In the genomic region with DNA sequence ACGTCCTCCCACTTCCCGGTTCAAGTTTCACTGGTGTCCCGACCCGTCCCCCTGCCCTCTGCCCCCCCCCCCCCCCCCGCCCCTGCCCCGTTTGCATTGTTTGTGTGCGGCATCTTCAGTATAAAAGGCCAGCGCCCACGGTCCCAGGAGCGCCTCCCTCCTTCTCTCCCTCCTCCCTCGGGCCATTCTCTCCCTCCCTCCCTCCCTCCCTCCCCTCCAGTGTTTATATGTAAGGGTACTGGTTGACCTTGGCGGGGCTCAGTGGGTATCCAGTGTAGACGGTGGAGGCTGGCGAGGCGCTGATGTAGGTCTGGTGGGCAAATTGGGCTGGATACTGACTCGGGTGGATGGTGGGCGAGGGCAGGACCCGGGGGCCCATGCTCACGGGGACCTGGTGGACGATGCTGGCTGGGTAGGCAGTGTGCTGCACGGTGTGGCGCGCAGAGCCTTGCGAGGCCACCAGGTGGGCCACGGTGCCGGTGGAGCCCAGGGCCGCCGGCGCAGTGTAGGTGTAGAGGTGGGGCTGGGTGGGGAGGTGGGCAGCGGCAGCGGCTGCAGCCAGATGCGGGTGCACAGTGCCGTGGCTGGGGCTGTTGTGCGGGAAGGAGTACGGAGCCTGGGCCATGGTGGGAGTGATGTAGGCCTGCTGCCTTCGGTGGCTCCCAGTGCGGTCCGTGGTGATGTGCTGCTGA, we compare ENCODE assay signal across 18 cellular contexts. TPM values are rescaled to one million over a fixed set of nuclear protein-coding genes. Genes with fewer than 3 reads are reported as not detected.
DNase-seq lines count a peak whose midpoint lies in the region; ATAC-seq and TF ChIP-seq lines count a peak whose summit lies in the region.
"Had no signal": no experiment of that assay in that cellular context is flagged by ENCODE, and none has a peak within 500 bp of the region (broad histone marks: within the 10 kb centered on the region; RNA-seq: fewer than 3 reads in every experiment).

No MANE protein-coding gene starts in this region.

- no peak for DNase-seq in stimulated activated naive CD8-positive, alpha-beta T cell treated with anti-CD3 and anti-CD28 coated beads, Interleukin-15, amount 100 ng/mL, for 72 hours
- DNase-seq in stimulated activated naive CD8-positive, alpha-beta T cell treated with anti-CD3 and anti-CD28 coated beads, Interleukin-15, Interleukin-2, amounts not matched to agents 100 U/mL and 50 U/mL, for 24 hours = no peak
- no peak for DNase-seq in gastrocnemius medialis
- no peak for DNase-seq in germinal center (ENCODE audit: low spot score)
- DNase-seq: DMS 273 treated with DMSO at 0.1 percent for 48 hours, KBM-7, NCI-H1436, NCI-H2029, NCI-H2171 treated with DMSO at 0.1 percent for 48 hours, NCI-H446 treated with DMSO at 0.1 percent for 48 hours, NCI-H748 treated with DMSO at 0.1 percent for 48 hours, SJCRH30 had no signal

- no peaks in the 10 kb centered on the region for H3K9me3 ChIP-seq in gastrocnemius medialis
- H3K9me3 ChIP-seq: HAP-1, SJCRH30 had no signal

- H3K4me3 Mint-ChIP-seq in stimulated activated naive CD8-positive, alpha-beta T cell treated with anti-CD3 and anti-CD28 coated beads, Interleukin-15, amount 100 ng/mL, for 72 hours = no peak overlapping the region
- no peak overlapping the region for H3K4me3 Mint-ChIP-seq in dendritic cell treated with granulocyte-macrophage colony-stimulating factor and Interleukin-4, amounts not matched to agents 40 ng/mL and 50 ng/mL, for 4 days

- H3K36me3 Mint-ChIP-seq in dendritic cell treated with granulocyte-macrophage colony-stimulating factor and Interleukin-4, amounts not matched to agents 40 ng/mL and 50 ng/mL, for 4 days (ENCODE audit: low read depth) = peaks cover 90% of the 10 kb centered on the region

- H3K27ac ChIP-seq in gastrocnemius medialis = peak overlapping the region; percentile 85 to 91 (median 88)
- H3K27ac ChIP-seq: C4-2B, RWPE1, SJCRH30 had no signal

- H3K9me3 Mint-ChIP-seq in stimulated activated naive CD8-positive, alpha-beta T cell treated with anti-CD3 and anti-CD28 coated beads, Interleukin-15, amount 100 ng/mL, for 72 hours = no peaks in the 10 kb centered on the region
- no peaks in the 10 kb centered on the region for H3K9me3 Mint-ChIP-seq in dendritic cell treated with granulocyte-macrophage colony-stimulating factor and Interleukin-4, amounts not matched to agents 40 ng/mL and 50 ng/mL, for 4 days

- intact Hi-C loops in dendritic cell treated with granulocyte-macrophage colony-stimulating factor and Interleukin-4, amounts not matched to agents 40 ng/mL and 50 ng/mL, for 4 days (cut with micrococcal nuclease) = no loop called here
- intact Hi-C loops in gastrocnemius medialis (cut with DNase I; ENCODE audit: low total_unique reads) = loop anchor here (5.0 to 10.0 kb wide), 3 partner anchors 136 to 602 kb away; a partner anchor contains a TSS

- H3K4me1 Mint-ChIP-seq in stimulated activated naive CD8-positive, alpha-beta T cell treated with anti-CD3 and anti-CD28 coated beads, Interleukin-15, amount 100 ng/mL, for 72 hours = no peaks in the 10 kb centered on the region
- H3K4me1 Mint-ChIP-seq in dendritic cell treated with granulocyte-macrophage colony-stimulating factor and Interleukin-4, amounts not matched to agents 40 ng/mL and 50 ng/mL, for 4 days (ENCODE audit: low read depth) = peaks cover 1% of the 10 kb centered on the region

- in situ Hi-C loops in gastrocnemius medialis (cut with MboI; ENCODE audit: low sequenced_read_pairs in 4 of 4) = no loop called here

- no peak overlapping the region for H3K27ac Mint-ChIP-seq in stimulated activated naive CD8-positive, alpha-beta T cell treated with anti-CD3 and anti-CD28 coated beads, Interleukin-15, amount 100 ng/mL, for 72 hours
- peak overlapping the region; percentile 23 for H3K27ac Mint-ChIP-seq in dendritic cell treated with granulocyte-macrophage colony-stimulating factor and Interleukin-4, amounts not matched to agents 40 ng/mL and 50 ng/mL, for 4 days

- peaks cover 26 to 30% of the 10 kb centered on the region in 2 donors for H3K4me1 ChIP-seq in gastrocnemius medialis
- H3K4me1 ChIP-seq: HAP-1, SJCRH30 had no signal

- no peak for TF ChIP-seq CTCF in gastrocnemius medialis (IDR thresholded peaks at IDR 0.05 in 4 of 5, conservative IDR thresholded peaks at IDR 0.05 in 1 of 5)

- no peaks in the 10 kb centered on the region for H3K27me3 Mint-ChIP-seq in stimulated activated naive CD8-positive, alpha-beta T cell treated with anti-CD3 and anti-CD28 coated beads, Interleukin-15, amount 100 ng/mL, for 72 hours
- no peaks in the 10 kb centered on the region for H3K27me3 Mint-ChIP-seq in dendritic cell treated with granulocyte-macrophage colony-stimulating factor and Interleukin-4, amounts not matched to agents 40 ng/mL and 50 ng/mL, for 4 days

- peak; percentile 42 for ATAC-seq in stimulated activated naive CD8-positive, alpha-beta T cell treated with anti-CD3 and anti-CD28 coated beads, Interleukin-15, amount 100 ng/mL, for 72 hours
- no peak for ATAC-seq in stimulated activated naive CD8-positive, alpha-beta T cell treated with anti-CD3 and anti-CD28 coated beads, Interleukin-15, Interleukin-2, amounts not matched to agents 100 U/mL and 50 U/mL, for 24 hours
- ATAC-seq in gastrocnemius medialis = no peak
- ATAC-seq in HG02798 (IDR thresholded peaks at IDR 0.05; ENCODE audit: poor library complexity, unreplicated experiment) = no peak
- ATAC-seq in GM19452 (IDR thresholded peaks at IDR 0.05; ENCODE audit: unreplicated experiment) = no peak

- no peaks in the 10 kb centered on the region for H3K27me3 ChIP-seq in gastrocnemius medialis
- H3K27me3 ChIP-seq: SJCRH30 had no signal

- no peak overlapping the region for H3K4me3 ChIP-seq in gastrocnemius medialis
- H3K4me3 ChIP-seq: HAP-1, SJCRH30 had no signal

- TF ChIP-seq POLR2A in gastrocnemius medialis (IDR thresholded peaks at IDR 0.05) = no peak

- H3K36me3 ChIP-seq in gastrocnemius medialis = peaks cover 0 to 4% of the 10 kb centered on the region in 2 donors
- H3K36me3 ChIP-seq: HAP-1, SJCRH30 had no signal

RNA-seq across cellular contexts. Expression of a gene that starts 49.4 kb away (rescaled TPM):
- under 1 TPM in 1 of 4 donors, not detected in 3; 0.18 TPM for total RNA-seq in gastrocnemius medialis
- total RNA-seq: SJCRH30 had no signal
